9 cellular contexts compared by ENCODE assay signal in genomic region chr19:2207991-2208860, GRCh38. TPM values are rescaled to one million over a fixed set of nuclear protein-coding genes. Genes with fewer than 3 reads are reported as not detected.
DNase-seq lines count a peak whose midpoint lies in the region; ATAC-seq and TF ChIP-seq lines count a peak whose summit lies in the region.
"Had no signal": no experiment of that assay in that cellular context is flagged by ENCODE, and none has a peak within 500 bp of the region (broad histone marks: within the 10 kb centered on the region; RNA-seq: fewer than 3 reads in every experiment).

No MANE protein-coding gene starts in this region.

- H3K4me3 Mint-ChIP-seq in HFFc6: no peak overlapping the region
- H3K4me3 Mint-ChIP-seq in chondrocyte (ENCODE audit: unreplicated experiment): no peak overlapping the region
- H3K4me3 Mint-ChIP-seq: T-helper 1 cell treated with Interleukin-12 subunit alpha and Interleukin-12 subunit beta and Interleukin-4 antibody, amounts not matched to agents 30 μg/mL and 1 μg/mL, for 36 hours had no signal

- peaks cover 2% of the 10 kb centered on the region for H3K27me3 Mint-ChIP-seq in HFFc6 (ENCODE audit: insufficient read depth)
- H3K27me3 Mint-ChIP-seq in chondrocyte (ENCODE audit: low read depth): no peaks in the 10 kb centered on the region

- peak; percentile 35 for TF ChIP-seq CTCF in AG09319 (IDR thresholded peaks at IDR 0.05; ENCODE audit: low read depth, low read length)
- TF ChIP-seq CTCF in HFFc6 (IDR thresholded peaks at IDR 0.05): peak; percentile 67
- TF ChIP-seq CTCF in chondrocyte (IDR thresholded peaks at IDR 0.05): peak; percentile 71
- no peak for TF ChIP-seq CTCF in mucosa of descending colon (IDR thresholded peaks at IDR 0.05)

- H3K27ac Mint-ChIP-seq in HFFc6 (peak overlapping the region; percentile 79), chondrocyte (ENCODE audit: unreplicated experiment) (peak overlapping the region; percentile 65)
- H3K27ac Mint-ChIP-seq: T-helper 1 cell treated with Interleukin-12 subunit alpha and Interleukin-12 subunit beta and Interleukin-4 antibody, amounts not matched to agents 30 μg/mL and 1 μg/mL, for 36 hours had no signal

- H3K9me3 Mint-ChIP-seq in HFFc6: no peaks in the 10 kb centered on the region
- H3K9me3 Mint-ChIP-seq in chondrocyte (ENCODE audit: low read depth): no peaks in the 10 kb centered on the region
- H3K9me3 Mint-ChIP-seq: T-helper 1 cell treated with Interleukin-12 subunit alpha and Interleukin-12 subunit beta and Interleukin-4 antibody, amounts not matched to agents 30 μg/mL and 1 μg/mL, for 36 hours had no signal

- peaks cover 27% of the 10 kb centered on the region for H3K4me1 Mint-ChIP-seq in HFFc6 (ENCODE audit: low read depth)
- peaks cover 19% of the 10 kb centered on the region for H3K4me1 Mint-ChIP-seq in chondrocyte (ENCODE audit: low read depth)

- DNase-seq in AG09319 (ENCODE audit: extremely low read depth, low read depth) (peak; percentile 49), HFFc6 (peak; percentile 80), chondrocyte (ENCODE audit: low spot score) (no peak), mucosa of descending colon (peak; percentile 74 to 81 (median 80)), NCI-H2029 treated with DMSO at 0.1 percent for 48 hours (lab: John Stamatoyannopoulos, UW) (no peak), SHP77 treated with DMSO at 0.1 percent for 48 hours (lab: John Stamatoyannopoulos, UW) (no peak)

- intact Hi-C loops in mucosa of descending colon (cut with DNase I, micrococcal nuclease): no loop called here

- no peaks in the 10 kb centered on the region for H3K9me3 ChIP-seq in mucosa of descending colon

- ATAC-seq in mucosa of descending colon: peak; percentile 36
- ATAC-seq in HG03045 (IDR thresholded peaks at IDR 0.05; ENCODE audit: unreplicated experiment): no peak
- no peak for ATAC-seq in GM18867 (IDR thresholded peaks at IDR 0.05; ENCODE audit: unreplicated experiment)

- peaks cover 12% of the 10 kb centered on the region for H3K4me1 ChIP-seq in mucosa of descending colon (ENCODE audit: low read depth)

- H3K36me3 Mint-ChIP-seq in HFFc6 (ENCODE audit: low read depth) (peaks cover 13% of the 10 kb centered on the region), chondrocyte (ENCODE audit: low read depth) (peaks cover 10% of the 10 kb centered on the region)

- H3K4me3 ChIP-seq in mucosa of descending colon: no peak overlapping the region

- peaks cover 10% of the 10 kb centered on the region for H3K36me3 ChIP-seq in mucosa of descending colon (ENCODE audit: low read depth)

RNA-seq across cellular contexts. Expression of gene PLEKHJ1, which starts 27.9 kb away (rescaled TPM):
- 10 to 100 TPM; 45.9 to 57.3 (median 50.2) TPM for total RNA-seq in HFFc6 (2021; fragmentation: NEBNext Ultra II Directional; extraction: Animal tissue kit (Norgen Biotek cat#: 25700))
- total RNA-seq in chondrocyte: 36.6 to 45.4 TPM (median 42.4 TPM) in 3 replicates
- 100 to 1,000 TPM; 132 to 231 (median 189) TPM for total RNA-seq in mucosa of descending colon

RNA-seq across cellular contexts. Expression of gene SF3A2, which starts 28.4 kb away (rescaled TPM):
- total RNA-seq in HFFc6 (2021; fragmentation: NEBNext Ultra II Directional; extraction: Animal tissue kit (Norgen Biotek cat#: 25700)): 10 to 100 TPM; 48.7 to 60.6 (median 54.8) TPM
- total RNA-seq in chondrocyte: 71.2 to 81.5 TPM (median 74.9 TPM) in 3 replicates
- total RNA-seq in mucosa of descending colon: 10 to 100 TPM; 60.6 to 81.2 (median 68.2) TPM

RNA-seq across cellular contexts. Expression of gene AMH, which starts 40.9 kb away (rescaled TPM):
- total RNA-seq in HFFc6 (2021; fragmentation: NEBNext Ultra II Directional; extraction: Animal tissue kit (Norgen Biotek cat#: 25700)): 1 to 10 TPM in 5 of 6 experiments, under 1 TPM in 1; 0.98 to 2.3 (median 1.4) TPM
- total RNA-seq in chondrocyte (10.2 to 18.8 TPM (median 10.8 TPM) in 3 replicates), mucosa of descending colon (1 to 10 TPM; 2.7 to 5.1 (median 3.8) TPM)

RNA-seq across cellular contexts. Expression of gene DOT1L, which starts 44.5 kb away (rescaled TPM):
- 10 to 100 TPM; 18.5 to 22.9 (median 21.3) TPM for total RNA-seq in HFFc6 (2021; fragmentation: NEBNext Ultra II Directional; extraction: Animal tissue kit (Norgen Biotek cat#: 25700))
- 24.0 to 26.2 TPM (median 24.9 TPM) in 3 replicates for total RNA-seq in chondrocyte
- total RNA-seq in mucosa of descending colon: 10 to 100 TPM; 38.1 to 48.1 (median 44.5) TPM

RNA-seq across cellular contexts. Expression of gene JSRP1, which starts 48.0 kb away (rescaled TPM):
- total RNA-seq in HFFc6 (2021; fragmentation: NEBNext Ultra II Directional; extraction: Animal tissue kit (Norgen Biotek cat#: 25700)): under 1 TPM; 0.27 to 0.99 (median 0.72) TPM
- total RNA-seq in chondrocyte (0.42 to 0.51 TPM in 2 of 3 replicates, not detected in the other), mucosa of descending colon (1 to 10 TPM in 1 of 3 donors, under 1 TPM in 2; 0.38 to 2.4 (median 0.87) TPM)

Comparison
In these comparisons a context has a peak if more than half of its experiments do, and no peak if none do; other contexts are left out.
1. DNase-seq: peak in AG09319 (single experiment), HFFc6 (single experiment) and mucosa of descending colon (3 of 3); none in chondrocyte (single experiment), NCI-H2029 treated with DMSO at 0.1 percent for 48 hours (single experiment) and SHP77 treated with DMSO at 0.1 percent for 48 hours (single experiment).